ENCODE assay signal across 15 cellular contexts in the genomic region with DNA sequence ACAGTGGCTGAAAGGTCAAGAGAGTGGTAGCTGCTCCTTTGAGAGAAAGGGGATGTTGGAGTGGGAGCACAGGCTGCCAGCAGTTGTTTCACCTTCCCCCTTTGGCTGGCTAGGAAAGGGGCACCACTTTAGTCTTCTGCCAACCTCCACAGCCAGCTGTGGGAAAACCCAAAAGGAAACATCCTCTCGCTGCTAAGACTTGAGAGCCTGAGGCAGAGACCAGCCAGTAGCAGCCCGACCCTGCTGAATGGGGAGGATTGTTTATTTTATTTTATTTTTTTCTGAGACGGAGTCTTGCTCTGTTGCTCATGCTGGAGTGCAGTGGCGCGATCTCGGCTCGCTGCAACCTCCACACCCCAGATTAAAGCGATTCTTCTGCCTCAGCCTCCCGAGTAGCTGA. TPM values are rescaled to one million over a fixed set of nuclear protein-coding genes. Genes with fewer than 3 reads are reported as not detected.
DNase-seq lines count a peak whose midpoint lies in the region; ATAC-seq and TF ChIP-seq lines count a peak whose summit lies in the region.
"Had no signal": no experiment of that assay in that cellular context is flagged by ENCODE, and none has a peak within 500 bp of the region (broad histone marks: within the 10 kb centered on the region; RNA-seq: fewer than 3 reads in every experiment).

No MANE protein-coding gene starts in this region.

- no peak overlapping the region for H3K27ac ChIP-seq in CD4-positive, alpha-beta memory T cell (ENCODE audit: low read depth, low read length)
- H3K27ac ChIP-seq in layer of hippocampus (ENCODE audit: low read depth, low read length) (peak overlapping the region; percentile 40), stomach (peak overlapping the region; percentile 37 to 82 (median 69)), RWPE1 (no peak overlapping the region)

- peak overlapping the region in 2 of 8 donors; percentile 13 to 62 for H3K4me3 Mint-ChIP-seq in CD4-positive, alpha-beta memory T cell
- H3K4me3 Mint-ChIP-seq in T-helper 17 cell = no peak overlapping the region

- intact Hi-C loops in CD4-positive, alpha-beta memory T cell (cut with micrococcal nuclease) = no loop called here
- intact Hi-C loops in stomach (cut with DNase I; ENCODE audit: low total_unique reads) = no loop called here

- CTCF ChIA-PET in CD4-positive, alpha-beta memory T cell (lab: Charles Lee; ENCODE audit: partially characterized antibody) = interaction anchor here (0.7 to 2.2 kb wide), 8 partner anchors 10 to 105 kb away, joined by 3 to 12 read pairs (median 3); no protein-coding TSS in a partner anchor
- CTCF ChIA-PET in RWPE1 (lab: Yijun Ruan, JAX) = no interaction called here

- peak overlapping the region in 4 of 7 donors; percentile 27 to 56 (median 40) for H3K27ac Mint-ChIP-seq in CD4-positive, alpha-beta memory T cell
- peak overlapping the region; percentile 45 for H3K27ac Mint-ChIP-seq in T-helper 17 cell

- peaks cover 75% of the 10 kb centered on the region for H3K4me1 ChIP-seq in CD4-positive, alpha-beta memory T cell (ENCODE audit: insufficient read depth, low read length)
- H3K4me1 ChIP-seq in stomach = peaks cover 65 to 97% (median 77%) of the 10 kb centered on the region in 4 donors

- no peak for TF ChIP-seq EP300 in stomach (IDR thresholded peaks at IDR 0.05)

- POLR2A ChIA-PET in CD4-positive, alpha-beta memory T cell (lab: Charles Lee; ENCODE audit: partially characterized antibody) = interaction anchor here (1.0 to 3.3 kb wide), 2 partner anchors 11 to 15 kb away, joined by 3 to 19 read pairs; no protein-coding TSS in a partner anchor
- POLR2A ChIA-PET in RWPE1 (lab: Yijun Ruan, JAX; ENCODE audit: low non-redundant PET) = no interaction called here

- no peak overlapping the region for H3K4me3 ChIP-seq in CD4-positive, alpha-beta memory T cell (ENCODE audit: low read length in 2 of 2)
- no peak overlapping the region for H3K4me3 ChIP-seq in stomach
- H3K4me3 ChIP-seq: lung had no signal

- ATAC-seq in T-helper 17 cell = no peak
- no peak for ATAC-seq in HG02885 (IDR thresholded peaks at IDR 0.05; ENCODE audit: poor library complexity, unreplicated experiment)
- ATAC-seq in GM19452 (IDR thresholded peaks at IDR 0.05; ENCODE audit: unreplicated experiment) = no peak
- ATAC-seq: Panc1 had no signal

- TF ChIP-seq CTCF in stomach (IDR thresholded peaks at IDR 0.05) (no peak), RWPE1 (conservative IDR thresholded peaks at IDR 0.05; ENCODE audit: low read depth) (no peak)

- H3K27me3 Mint-ChIP-seq in CD4-positive, alpha-beta memory T cell = no peaks in the 10 kb centered on the region
- no peaks in the 10 kb centered on the region for H3K27me3 Mint-ChIP-seq in T-helper 17 cell
- H3K27me3 Mint-ChIP-seq: activated naive CD8-positive, alpha-beta T cell treated with anti-CD3 and anti-CD28 coated beads, Interleukin-2, amount 10 ng/mL, durations not matched to agents 7 days and 5 days had no signal

- no peak for DNase-seq in CD4-positive, alpha-beta memory T cell
- DNase-seq in T-helper 17 cell = no peak
- DNase-seq in stomach = no peak
- DNase-seq in RWPE1 (ENCODE audit: low spot score) = no peak
- DNase-seq: activated naive CD8-positive, alpha-beta T cell treated with anti-CD3 and anti-CD28 coated beads, Interleukin-2, amount 10 ng/mL, durations not matched to agents 7 days and 5 days; C1 segment of cervical spinal cord; KG1; NCI-H1694; spleen had no signal

- no peak for TF ChIP-seq POLR2A in stomach (IDR thresholded peaks at IDR 0.05)

- H3K36me3 ChIP-seq in CD4-positive, alpha-beta memory T cell (ENCODE audit: insufficient read depth, low read length) = peaks cover 8% of the 10 kb centered on the region
- H3K36me3 ChIP-seq in stomach = peaks cover 0 to 5% (median 3%) of the 10 kb centered on the region in 4 donors

- peaks cover 49 to 77% (median 64%) of the 10 kb centered on the region in 4 donors for H3K4me1 Mint-ChIP-seq in CD4-positive, alpha-beta memory T cell
- H3K4me1 Mint-ChIP-seq in T-helper 17 cell = peaks cover 45% of the 10 kb centered on the region

- peaks cover under 1 to 22% of the 10 kb centered on the region in 2 donors for H3K36me3 Mint-ChIP-seq in CD4-positive, alpha-beta memory T cell
- peaks cover 3% of the 10 kb centered on the region for H3K36me3 Mint-ChIP-seq in T-helper 17 cell (ENCODE audit: low read depth)

- H3K9me3 Mint-ChIP-seq in CD4-positive, alpha-beta memory T cell = no peaks in the 10 kb centered on the region
- H3K9me3 Mint-ChIP-seq: activated naive CD8-positive, alpha-beta T cell treated with anti-CD3 and anti-CD28 coated beads, Interleukin-2, amount 10 ng/mL, durations not matched to agents 7 days and 5 days had no signal

- no peaks in the 10 kb centered on the region for H3K9me3 ChIP-seq in CD4-positive, alpha-beta memory T cell (ENCODE audit: control insufficient read depth in 1 of 2, low read length in 2 of 2)
- no peaks in the 10 kb centered on the region for H3K9me3 ChIP-seq in T-helper 17 cell (ENCODE audit: control insufficient read depth, low read length, poor library complexity, severe bottlenecking)
- H3K9me3 ChIP-seq in stomach = no peaks in the 10 kb centered on the region
- H3K9me3 ChIP-seq: spleen had no signal

- no peaks in the 10 kb centered on the region for H3K27me3 ChIP-seq in CD4-positive, alpha-beta memory T cell (ENCODE audit: insufficient read depth, low read length)
- H3K27me3 ChIP-seq in layer of hippocampus (ENCODE audit: control insufficient read depth, insufficient read depth, low read length) (no peaks in the 10 kb centered on the region), stomach (no peaks in the 10 kb centered on the region)
- H3K27me3 ChIP-seq: spleen had no signal

- WGBS in stomach, 5 donors = 68 to 74% (median 72%) methylated on average over 9 of the region's 9 CpGs

RNA-seq across cellular contexts. Expression of a gene that starts 34.5 kb away (rescaled TPM):
- 10 to 100 TPM; 60.4 to 68.0 TPM for total RNA-seq in CD4-positive, alpha-beta memory T cell
- polyA plus RNA-seq in CD4-positive, alpha-beta memory T cell = 10 to 100 TPM; 25.1 to 60.3 TPM
- 10 to 100 TPM; 44.6 to 53.5 TPM for total RNA-seq in T-helper 17 cell
- total RNA-seq in stomach = 100 to 1,000 TPM in 1 of 5 donors, 10 to 100 TPM in 4; 13.8 to 128 (median 34.8) TPM
- 10 to 100 TPM in 2 of 3 donors, 1 to 10 TPM in 1; 8.8 to 18.2 (median 13.9) TPM for polyA plus RNA-seq in stomach

RNA-seq across cellular contexts. Expression of a gene that starts 43.6 kb away (rescaled TPM):
- total RNA-seq in CD4-positive, alpha-beta memory T cell = not detected
- polyA plus RNA-seq in CD4-positive, alpha-beta memory T cell = not detected
- total RNA-seq in T-helper 17 cell (not detected), stomach (1 to 10 TPM in 1 of 5 donors, under 1 TPM in 1, not detected in 3; 0.58 to 1.1 TPM)
- 1 to 10 TPM in 1 of 3 donors, under 1 TPM in 2; 0.35 to 1.6 (median 0.92) TPM for polyA plus RNA-seq in stomach
- total RNA-seq: T-helper 1 cell treated with Interleukin-12 subunit alpha and Interleukin-12 subunit beta and Interleukin-4 antibody, amounts not matched to agents 30 ng/mL and 1 ng/mL, for 36 hours had no signal

Comparison
In these comparisons a context has a peak if more than half of its experiments do, and no peak if none do; other contexts are left out.
1. H3K27ac ChIP-seq: peak in layer of hippocampus (single experiment) and stomach (5 of 5); none in CD4-positive, alpha-beta memory T cell (single experiment) and RWPE1 (single experiment).